ENCODE assay signal across 8 cellular contexts in the genomic region with DNA sequence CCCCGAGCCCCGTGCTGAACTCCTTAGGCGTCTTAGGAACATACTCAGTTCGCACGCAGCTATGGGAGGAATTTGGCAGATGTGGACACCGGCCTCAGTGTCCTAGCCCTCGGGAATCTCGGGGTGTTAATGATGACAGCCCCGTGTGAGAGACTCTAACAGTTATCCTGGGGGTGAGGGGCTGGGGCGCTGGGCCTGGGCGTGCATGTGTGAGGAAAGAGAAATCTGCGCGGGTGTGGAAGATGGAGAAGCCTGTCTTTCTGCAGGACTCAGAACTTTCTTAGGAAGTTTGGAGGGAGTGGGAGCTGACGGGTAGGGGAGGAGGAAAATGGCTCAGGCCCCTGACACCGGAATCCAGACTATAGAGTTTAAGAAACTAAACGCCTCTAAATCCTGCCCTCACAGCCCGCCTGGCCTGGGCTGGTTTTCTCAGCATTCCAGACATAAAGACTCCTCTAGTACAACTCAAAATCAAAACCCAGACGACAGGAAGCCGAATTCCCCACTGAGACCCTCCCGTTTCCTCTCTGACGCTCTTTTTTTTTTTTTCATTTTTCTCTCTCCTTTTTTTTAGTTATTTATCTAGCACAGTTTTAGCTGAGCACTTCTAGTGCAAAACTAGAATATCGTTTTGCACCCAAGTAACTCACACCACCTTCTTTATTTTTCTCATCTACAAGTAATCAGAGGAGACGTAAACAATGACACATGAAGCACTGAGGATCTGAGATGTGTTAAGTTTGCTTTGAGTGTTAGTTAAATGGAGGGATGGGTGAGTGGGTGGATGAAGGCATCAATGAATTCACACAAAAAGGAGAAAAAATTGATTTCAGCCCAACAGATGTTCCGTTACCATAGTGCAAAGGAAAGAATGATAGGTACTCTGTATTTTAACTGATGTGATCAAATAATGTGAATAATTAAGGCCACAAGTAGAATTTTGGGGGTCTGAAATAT. TPM values are rescaled to one million over a fixed set of nuclear protein-coding genes. Genes with fewer than 3 reads are reported as not detected.
DNase-seq lines count a peak whose midpoint lies in the region; ATAC-seq lines count a peak whose summit lies in the region.

No MANE protein-coding gene starts in this region.

- H3K36me3 ChIP-seq in iPS-18a (ENCODE audit: control insufficient read depth, low read depth, low read length), result no peaks in the 10 kb centered on the region

- peaks cover 16% of the 10 kb centered on the region for H3K4me1 ChIP-seq in iPS-18a (ENCODE audit: control insufficient read depth, low read depth, low read length)

- H3K27me3 Mint-ChIP-seq in activated T-cell treated with anti-CD3 and anti-CD28 coated beads, Interleukin-2, amount 50 U/mL, for 72 hours (ENCODE audit: low read depth), result peaks cover 44% of the 10 kb centered on the region

- H3K36me3 Mint-ChIP-seq in activated T-cell treated with anti-CD3 and anti-CD28 coated beads, Interleukin-2, amount 50 U/mL, for 72 hours (ENCODE audit: insufficient read depth in 2 of 2), result peaks cover 4 to 11% of the 10 kb centered on the region in 2 donors

- H3K9ac ChIP-seq in iPS-18a (ENCODE audit: low read length), result peak overlapping the region; percentile 46

- H3K9me3 Mint-ChIP-seq in activated T-cell treated with anti-CD3 and anti-CD28 coated beads, Interleukin-2, amount 50 U/mL, for 72 hours, result no peaks in the 10 kb centered on the region

- intact Hi-C loops in left colon (cut with DNase I, micrococcal nuclease), result no loop called here

- H3K4me3 ChIP-seq in iPS-18a (ENCODE audit: low read length), result peak overlapping the region; percentile 63
- peak overlapping the region; percentile 43 to 78 (median 59) for H3K4me3 ChIP-seq in skin epidermis

- H3K27me3 ChIP-seq in iPS-18a (ENCODE audit: control insufficient read depth, insufficient read depth, low read length), result peaks cover 32% of the 10 kb centered on the region

- H3K4me1 Mint-ChIP-seq in activated T-cell treated with anti-CD3 and anti-CD28 coated beads, Interleukin-2, amount 50 U/mL, for 72 hours (ENCODE audit: low read depth), result peaks cover 66% of the 10 kb centered on the region

- no peak for DNase-seq in activated T-cell treated with anti-CD3 and anti-CD28 coated beads, Interleukin-2, amount 50 U/mL, for 72 hours
- no peak for DNase-seq in left colon
- no peak for DNase-seq in RKO (ENCODE audit: low spot score)
- no peak for DNase-seq in SW 1271 (lab: John Stamatoyannopoulos, UW)

- H3K27ac Mint-ChIP-seq in activated T-cell treated with anti-CD3 and anti-CD28 coated beads, Interleukin-2, amount 50 U/mL, for 72 hours, result peak overlapping the region; percentile 43

- ATAC-seq in GM19023 (IDR thresholded peaks at IDR 0.05; ENCODE audit: unreplicated experiment) (peak; percentile 4), left colon (no peak), HG02885 (IDR thresholded peaks at IDR 0.05; ENCODE audit: poor library complexity, unreplicated experiment) (no peak)
- ATAC-seq in activated T-cell treated with anti-CD3 and anti-CD28 coated beads, Interleukin-2, amount 50 U/mL, for 72 hours (replicated peaks in 1 of 2), result no peak

- H3K9me3 ChIP-seq in iPS-18a (ENCODE audit: control insufficient read depth, low read depth, low read length), result no peaks in the 10 kb centered on the region

- H3K4me3 Mint-ChIP-seq in activated T-cell treated with anti-CD3 and anti-CD28 coated beads, Interleukin-2, amount 50 U/mL, for 72 hours, result peak overlapping the region; percentile 75 to 85

- H3K27ac ChIP-seq in iPS-18a (ENCODE audit: low read length), result no peak overlapping the region
- peak overlapping the region in 20 of 21 experiments; percentile 61 to 94 (median 86) for H3K27ac ChIP-seq in skin epidermis

RNA-seq across cellular contexts. Expression of a gene that starts 1.2 kb away (rescaled TPM):
- total RNA-seq in activated T-cell treated with anti-CD3 and anti-CD28 coated beads, Interleukin-2, amount 50 U/mL, for 72 hours, result 1 to 10 TPM in 1 of 2 donors, under 1 TPM in 1; 0.65 to 6.1 TPM
- 10 to 100 TPM; 18.9 to 19.2 TPM for total RNA-seq in left colon

RNA-seq across cellular contexts. Expression of a gene that starts 29.7 kb away (rescaled TPM):
- 1 to 10 TPM in 1 of 2 donors, under 1 TPM in 1; 0.30 to 1.9 TPM for total RNA-seq in activated T-cell treated with anti-CD3 and anti-CD28 coated beads, Interleukin-2, amount 50 U/mL, for 72 hours
- 1 to 10 TPM; 2.9 to 4.1 TPM for total RNA-seq in left colon
